ENCODE assay signal across 17 cellular contexts in genomic region chr2:127985026-127985734, GRCh38. TPM values are rescaled to one million over a fixed set of nuclear protein-coding genes. Genes with fewer than 3 reads are reported as not detected.
DNase-seq lines count a peak whose midpoint lies in the region; ATAC-seq and TF ChIP-seq lines count a peak whose summit lies in the region.
"Had no signal": no experiment of that assay in that cellular context is flagged by ENCODE, and none has a peak within 500 bp of the region (broad histone marks: within the 10 kb centered on the region; RNA-seq: fewer than 3 reads in every experiment).

No MANE protein-coding gene starts in this region.

- H3K27me3 Mint-ChIP-seq in activated T-cell treated with anti-CD3 and anti-CD28 coated beads, Interleukin-2, amount 50 U/mL, for 72 hours (ENCODE audit: low read depth), result no peaks in the 10 kb centered on the region

- peak overlapping the region in 1 of 2 donors; percentile 44 for H3K4me3 Mint-ChIP-seq in activated T-cell treated with anti-CD3 and anti-CD28 coated beads, Interleukin-2, amount 50 U/mL, for 72 hours

- peaks cover 9% of the 10 kb centered on the region for H3K4me1 Mint-ChIP-seq in activated T-cell treated with anti-CD3 and anti-CD28 coated beads, Interleukin-2, amount 50 U/mL, for 72 hours (ENCODE audit: low read depth)

- ATAC-seq in activated T-cell treated with anti-CD3 and anti-CD28 coated beads, Interleukin-2, amount 50 U/mL, for 72 hours (replicated peaks in 1 of 2), result peak; percentile 51 to 68
- ATAC-seq in heart left ventricle (peak in 3 of 4 donors; percentile 29 to 46 (median 33)), psoas muscle (peak in 3 of 4 donors; percentile 13 to 23 (median 20))
- ATAC-seq: GM12878 had no signal

- 82 to 87% (median 84%) methylated on average over 6 of the region's 6 CpGs for WGBS in heart left ventricle, 4 donors
- WGBS in psoas muscle, 3 donors, result 87 to 94% (median 91%) methylated on average over 6 of the region's 6 CpGs
- WGBS in adrenal gland, 4 donors, result 93 to 95% (median 94%) methylated on average over 6 of the region's 6 CpGs

- peaks cover 0 to 92% (median 84%) of the 10 kb centered on the region in 9 donors for H3K36me3 ChIP-seq in heart left ventricle
- peaks cover 0 to 88% of the 10 kb centered on the region in 2 donors for H3K36me3 ChIP-seq in psoas muscle (ENCODE audit: insufficient read depth in 1 of 2, low read depth in 1 of 2)
- H3K36me3 ChIP-seq in adrenal gland (replicated peaks in 1 of 2), result peaks cover 0 to 70% of the 10 kb centered on the region in 2 donors

- peaks cover 0 to 27% (median 0%) of the 10 kb centered on the region in 12 donors for H3K4me1 ChIP-seq in heart left ventricle
- no peaks in the 10 kb centered on the region for H3K4me1 ChIP-seq in psoas muscle
- peaks cover 0 to 5% of the 10 kb centered on the region in 2 donors for H3K4me1 ChIP-seq in adrenal gland (replicated peaks in 1 of 2)
- H3K4me1 ChIP-seq: BLaER1 treated with 17β-estradiol and CSF1 and Interleukin-3, amounts not matched to agents 10 nM and 100 nM had no signal

- H3K27ac ChIP-seq in heart left ventricle, result peak overlapping the region in 3 of 12 donors; percentile 4 to 22 (median 11)
- H3K27ac ChIP-seq in psoas muscle, result no peak overlapping the region
- no peak overlapping the region for H3K27ac ChIP-seq in adrenal gland
- H3K27ac ChIP-seq: BLaER1 treated with 17β-estradiol and CSF1 and Interleukin-3, amounts not matched to agents 10 nM and 100 nM; KMS-11 had no signal

- H3K27me3 ChIP-seq in heart left ventricle (no peaks in the 10 kb centered on the region), psoas muscle (ENCODE audit: insufficient read depth in 3 of 3, low read length in 2 of 3) (no peaks in the 10 kb centered on the region), adrenal gland (no peaks in the 10 kb centered on the region)
- H3K27me3 ChIP-seq: BLaER1 treated with 17β-estradiol and CSF1 and Interleukin-3, amounts not matched to agents 10 nM and 100 nM; MG63 had no signal

- no peak overlapping the region for H3K4me3 ChIP-seq in heart left ventricle
- H3K4me3 ChIP-seq in psoas muscle, result no peak overlapping the region
- no peak overlapping the region for H3K4me3 ChIP-seq in adrenal gland
- H3K4me3 ChIP-seq: BLaER1 treated with 17β-estradiol and CSF1 and Interleukin-3, amounts not matched to agents 10 nM and 100 nM; GM12878; MG63 had no signal

- H3K9me3 ChIP-seq in heart left ventricle, result no peaks in the 10 kb centered on the region
- H3K9me3 ChIP-seq in psoas muscle, result no peaks in the 10 kb centered on the region
- no peaks in the 10 kb centered on the region for H3K9me3 ChIP-seq in adrenal gland (replicated peaks in 1 of 3)
- H3K9me3 ChIP-seq: BLaER1 treated with 17β-estradiol and CSF1 and Interleukin-3, amounts not matched to agents 10 nM and 100 nM; MG63 had no signal

- no peak for TF ChIP-seq POLR2A in heart left ventricle (IDR thresholded peaks at IDR 0.05)
- TF ChIP-seq POLR2A in adrenal gland (IDR thresholded peaks at IDR 0.05), result no peak

- peak overlapping the region; percentile 64 for H3K27ac Mint-ChIP-seq in activated T-cell treated with anti-CD3 and anti-CD28 coated beads, Interleukin-2, amount 50 U/mL, for 72 hours

- H3K9me3 Mint-ChIP-seq in activated T-cell treated with anti-CD3 and anti-CD28 coated beads, Interleukin-2, amount 50 U/mL, for 72 hours, result no peaks in the 10 kb centered on the region

- intact Hi-C loops in heart left ventricle (cut with DNase I), result no loop called here
- intact Hi-C loops in psoas muscle (cut with DNase I), result no loop called here
- intact Hi-C loops in adrenal gland (cut with DNase I), result no loop called here

- no peak for DNase-seq in activated T-cell treated with anti-CD3 and anti-CD28 coated beads, Interleukin-2, amount 50 U/mL, for 72 hours
- no peak for DNase-seq in activated T-cell treated with anti-CD3 and anti-CD28 coated beads, Interleukin-2, amount 50 U/mL, for 48 hours
- DNase-seq in HCEC 1CT (peak; percentile 3), heart left ventricle (no peak), psoas muscle (no peak), NCI-H2029 treated with DMSO at 0.1 percent for 48 hours (lab: John Stamatoyannopoulos, UW) (no peak), adrenal gland (no peak)
- DNase-seq: DND-41, GDM1, GOT3, MG63, NCI-H1092 treated with DMSO at 0.1 percent for 48 hours, NCI-H2227 treated with DMSO at 0.1 percent for 48 hours, NCI-H524 had no signal

- peaks cover 20 to 24% of the 10 kb centered on the region in 2 donors for H3K36me3 Mint-ChIP-seq in activated T-cell treated with anti-CD3 and anti-CD28 coated beads, Interleukin-2, amount 50 U/mL, for 72 hours (ENCODE audit: insufficient read depth in 2 of 2)

- TF ChIP-seq CTCF in heart left ventricle (IDR thresholded peaks at IDR 0.05) (no peak), psoas muscle (IDR thresholded peaks at IDR 0.05) (no peak), adrenal gland (IDR thresholded peaks at IDR 0.05) (no peak)

RNA-seq across cellular contexts. Expression of gene SAP130, which starts 42.7 kb away (rescaled TPM):
- 10 to 100 TPM; 32.7 to 33.3 TPM for total RNA-seq in activated T-cell treated with anti-CD3 and anti-CD28 coated beads, Interleukin-2, amount 50 U/mL, for 72 hours
- 10 to 100 TPM; 11.4 to 20.3 (median 15.5) TPM for total RNA-seq in heart left ventricle
- polyA plus RNA-seq in heart left ventricle, result 10 to 100 TPM in 1 of 2 donors, 1 to 10 TPM in 1; 4.6 to 14.5 TPM
- 10 to 100 TPM; 10.5 to 14.3 (median 13.2) TPM for total RNA-seq in psoas muscle
- 10 to 100 TPM in 1 of 3 donors, 1 to 10 TPM in 2; 6.3 to 10.1 (median 8.0) TPM for polyA plus RNA-seq in psoas muscle
- 10 to 100 TPM in 6 of 8 donors, 1 to 10 TPM in 2; 8.8 to 22.7 (median 18.2) TPM for total RNA-seq in adrenal gland
- polyA plus RNA-seq in adrenal gland, result 10 to 100 TPM in 2 of 3 donors, 1 to 10 TPM in 1; 7.0 to 20.6 (median 11.1) TPM
